In the genomic region with DNA sequence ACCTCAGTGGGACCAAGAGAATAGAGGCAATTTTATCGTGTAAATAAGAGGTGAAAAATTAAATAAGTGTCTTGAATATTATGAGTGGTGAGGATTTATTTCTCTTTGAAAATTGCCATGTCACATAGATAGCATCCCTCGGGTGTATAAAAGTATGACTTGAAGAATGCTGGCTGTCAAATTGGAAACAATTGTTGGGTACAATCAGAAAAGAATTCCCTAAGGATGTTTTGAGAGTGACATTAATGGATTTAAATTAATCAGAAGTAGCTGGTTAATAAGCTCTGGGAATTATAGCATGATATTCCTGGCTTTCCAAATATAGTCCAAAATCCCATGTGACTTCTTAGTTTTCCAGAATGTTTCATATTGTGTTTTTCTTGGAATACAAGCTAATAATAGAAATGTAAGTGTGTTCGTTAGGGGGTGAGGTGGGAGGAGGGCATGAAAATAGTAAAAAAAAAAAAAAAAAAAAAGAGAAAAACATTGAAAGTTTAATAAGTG, we compare ENCODE assay signal across 24 cellular contexts.
"Had no signal": no experiment of that assay in that cellular context is flagged by ENCODE, and none has a peak within 500 bp of the region (broad histone marks: within the 10 kb centered on the region; RNA-seq: fewer than 3 reads in every experiment).

No MANE protein-coding gene starts in this region.

- H3K27me3 ChIP-seq: stomach, suprapubic skin, testis, thyroid gland, tibial artery, tibial nerve, transverse colon, upper lobe of left lung, upper lobe of right lung, uterus, vagina had no signal

- H3K36me3 ChIP-seq: stomach, suprapubic skin, thoracic aorta, thyroid gland, tibial artery, tibial nerve, transverse colon, upper lobe of left lung, upper lobe of right lung, uterus, vagina had no signal

- H3K27ac ChIP-seq: stomach, suprapubic skin, testis, thoracic aorta, thyroid gland, tibial artery, tibial nerve, transverse colon, upper lobe of left lung, upper lobe of right lung, uterus, vagina had no signal

- H3K9me3 ChIP-seq: stomach, suprapubic skin, testis, thoracic aorta, thyroid gland, tibial artery, tibial nerve, transverse colon, upper lobe of left lung, upper lobe of right lung, uterus, vagina had no signal

- DNase-seq: stimulated activated CD4-positive, alpha-beta T cell treated with anti-CD3 and anti-CD28 coated beads, Interleukin-2, amount 100 ng/mL, for 48 hours; stimulated activated CD4-positive, alpha-beta T cell treated with anti-CD3 and anti-CD28 coated beads, Interleukin-4, amount 100 ng/mL, for 1 hour; stimulated activated CD4-positive, alpha-beta T cell treated with anti-CD3 and anti-CD28 coated beads, Interleukin-4, amount 100 ng/mL, for 24 hours; stimulated activated CD4-positive, alpha-beta T cell treated with anti-CD3 and anti-CD28 coated beads, Interleukin-4, amount 100 ng/mL, for 4 hours; stimulated activated CD8-positive, alpha-beta memory T cell treated with anti-CD3 and anti-CD28 coated beads, Interleukin-4, amount 100 ng/mL, for 48 hours; stimulated activated naive B cell treated with anti-CD40 and anti-IgM and Interleukin-4, amounts not matched to agents 10 μg/mL and 1 μg/mL and 100 μg/mL, for 72 hours; stimulated activated naive CD4-positive, alpha-beta T cell; stimulated activated naive CD4-positive, alpha-beta T cell treated with Interleukin-2 at 50 U/mL for 16 hours; stimulated activated naive CD8-positive, alpha-beta T cell treated with anti-CD3 and anti-CD28 coated beads, Interleukin-15, amount 100 ng/mL, for 72 hours; stimulated activated naive CD8-positive, alpha-beta T cell treated with anti-CD3 and anti-CD28 coated beads, Interleukin-15, Interleukin-2, amounts not matched to agents 100 U/mL and 50 U/mL, for 24 hours; stomach; substantia nigra; testis; thyroid gland; tibial artery; transverse colon; trophoblast cell; upper lobe of left lung; upper lobe of right lung; uterus had no signal

- H3K4me3 ChIP-seq: stomach, suprapubic skin, testis, thoracic aorta, thyroid gland, tibial artery, tibial nerve, transverse colon, upper lobe of left lung, upper lobe of right lung, uterus, vagina had no signal
